Comparison of ENCODE assay signal across 8 cellular contexts in the genomic region with DNA sequence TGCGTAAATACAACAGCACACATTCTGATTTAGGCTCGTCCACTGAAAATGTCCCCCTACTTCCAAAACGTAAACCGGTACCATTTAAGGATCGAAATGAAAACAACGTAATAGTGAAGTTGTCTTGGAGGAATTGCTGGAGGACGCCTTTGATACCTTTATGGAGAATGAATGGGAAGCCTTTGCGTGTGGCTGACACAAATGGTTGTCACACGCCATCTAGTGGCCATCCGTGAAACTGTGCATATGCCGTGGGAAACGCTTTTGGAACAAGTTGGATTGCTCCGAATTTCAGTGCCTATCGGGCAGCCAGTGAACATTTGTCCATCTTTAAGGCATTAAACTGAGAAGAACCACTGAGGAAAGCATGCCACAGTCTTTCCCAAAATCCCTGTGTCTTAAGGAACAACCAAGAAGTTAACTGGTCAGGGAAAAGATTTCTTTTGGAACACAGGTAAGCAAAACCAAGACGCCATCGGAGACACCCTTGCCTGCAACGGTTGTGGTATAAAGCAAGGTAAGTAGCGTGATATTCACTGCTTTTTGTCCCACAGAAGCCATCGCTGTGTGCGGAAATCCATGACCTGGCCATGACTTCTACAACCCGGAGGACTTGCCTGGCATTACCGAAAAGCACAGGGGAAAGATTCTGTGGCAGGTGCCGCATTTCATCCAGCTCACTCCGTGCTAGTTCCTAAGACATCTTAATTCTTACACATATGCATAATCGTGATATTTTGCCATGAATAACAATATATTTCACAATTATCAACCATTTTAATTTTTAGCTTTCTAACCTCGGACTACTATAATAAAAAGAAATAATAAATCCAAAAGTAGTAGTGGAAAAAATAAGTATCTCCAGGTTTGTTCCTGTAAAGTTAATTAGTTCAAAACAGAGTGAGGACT.
DNase-seq lines count a peak whose midpoint lies in the region; ATAC-seq and TF ChIP-seq lines count a peak whose summit lies in the region.

No MANE protein-coding gene starts in this region.

- TF ChIP-seq CTCF in GM12873 (IDR thresholded peaks at IDR 0.05; ENCODE audit: insufficient read depth, low read depth, low read length, missing control alignments): peak; percentile 96
- TF ChIP-seq CTCF in adrenal gland (IDR thresholded peaks at IDR 0.05): peak; percentile 84 to 96 (median 92)
- peak; percentile 80 to 96 (median 91) for TF ChIP-seq CTCF in heart right ventricle (IDR thresholded peaks at IDR 0.05)
- TF ChIP-seq CTCF in prostate gland (IDR thresholded peaks at IDR 0.05): peak; percentile 91 to 95 (median 91)

- peaks cover 63% of the 10 kb centered on the region for H3K27me3 ChIP-seq in adrenal gland
- H3K27me3 ChIP-seq in heart right ventricle: peaks cover under 1 to 93% (median 86%) of the 10 kb centered on the region in 7 donors
- H3K27me3 ChIP-seq in prostate gland (replicated peaks; ENCODE audit: insufficient read depth): peaks cover 25% of the 10 kb centered on the region

- no peak overlapping the region for H3K4me3 ChIP-seq in adrenal gland
- no peak overlapping the region for H3K4me3 ChIP-seq in heart right ventricle
- H3K4me3 ChIP-seq in prostate gland: no peak overlapping the region

- ATAC-seq in heart right ventricle (peak in 6 of 8 donors; percentile 43 to 68 (median 60)), HG03432 (IDR thresholded peaks at IDR 0.05; ENCODE audit: unreplicated experiment) (no peak), GM19023 (IDR thresholded peaks at IDR 0.05; ENCODE audit: unreplicated experiment) (no peak)

- WGBS in adrenal gland, 4 donors: 19 to 27% (median 24%) methylated on average over 25 to 26 of the region's 26 CpGs
- 24 to 29% methylated on average over 26 of the region's 26 CpGs for WGBS in heart right ventricle, 2 donors
- WGBS in prostate gland: 23% methylated on average over 26 of the region's 26 CpGs

- H3K4me1 ChIP-seq in adrenal gland (replicated peaks in 1 of 2): no peaks in the 10 kb centered on the region
- no peaks in the 10 kb centered on the region for H3K4me1 ChIP-seq in heart right ventricle
- no peaks in the 10 kb centered on the region for H3K4me1 ChIP-seq in prostate gland (replicated peaks)

- H3K27ac ChIP-seq in adrenal gland: no peak overlapping the region
- no peak overlapping the region for H3K27ac ChIP-seq in heart right ventricle
- no peak overlapping the region for H3K27ac ChIP-seq in prostate gland

- no peak for TF ChIP-seq POLR2A in adrenal gland (IDR thresholded peaks at IDR 0.05)
- TF ChIP-seq POLR2A in prostate gland (IDR thresholded peaks at IDR 0.05): no peak

- intact Hi-C loops in adrenal gland (cut with DNase I) (loop anchor here (5.0 to 10.0 kb wide), 3 partner anchors 704 to 744 kb away; no protein-coding TSS in a partner anchor), heart right ventricle (cut with DNase I) (loop anchor here (1.0 to 10.0 kb wide), 10 partner anchors 704 to 1027 kb away; no protein-coding TSS in a partner anchor), prostate gland (cut with DNase I) (loop anchor here (1.0 to 10.0 kb wide), 4 partner anchors 213 to 1027 kb away; no protein-coding TSS in a partner anchor)

- H3K9me3 ChIP-seq in adrenal gland (replicated peaks in 1 of 3) (no peaks in the 10 kb centered on the region), heart right ventricle (no peaks in the 10 kb centered on the region), prostate gland (no peaks in the 10 kb centered on the region)

- DNase-seq in NAMALWA (ENCODE audit: low spot score) (peak; percentile 75), SKM-1 (lab: John Stamatoyannopoulos, UW; ENCODE audit: unreplicated experiment) (peak; percentile 39), adrenal gland (peak; percentile 63 to 94 (median 81)), heart right ventricle (peak; percentile 67), prostate gland (ENCODE audit: low spot score) (peak; percentile 80)

- H3K36me3 ChIP-seq in adrenal gland (replicated peaks in 1 of 2) (no peaks in the 10 kb centered on the region), heart right ventricle (no peaks in the 10 kb centered on the region), prostate gland (no peaks in the 10 kb centered on the region)

Comparison
In these comparisons a context has a peak if more than half of its experiments do, and no peak if none do; other contexts are left out.
1. ATAC-seq: peak in heart right ventricle (6 of 8); none in HG03432 (single experiment) and GM19023 (single experiment).
2. Peak in every context shown above with its lines, with median percentiles within 50 percentile points of each other: CTCF ChIP-seq and DNase-seq.